In the genomic region with DNA sequence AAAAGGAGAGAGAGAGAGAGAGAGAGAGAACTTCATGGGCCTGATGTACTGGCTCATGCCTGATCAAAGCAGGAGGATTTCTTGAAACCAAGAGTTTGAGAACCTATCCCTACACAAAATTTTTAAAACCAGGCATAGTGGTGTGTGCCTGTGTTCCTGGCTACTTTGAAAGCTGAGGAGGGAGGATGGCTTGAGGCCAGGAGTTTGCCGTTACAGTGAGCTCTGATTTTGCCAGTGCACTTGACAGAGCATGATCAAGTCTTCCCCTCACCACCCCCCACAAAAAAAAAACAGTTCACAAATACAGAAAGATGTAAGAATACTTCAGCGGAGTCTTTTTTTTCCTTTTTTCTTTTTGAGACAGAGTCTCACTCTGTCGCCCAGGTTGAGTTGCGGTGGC, we compare ENCODE assay signal across 13 cellular contexts. TPM values are rescaled to one million over a fixed set of nuclear protein-coding genes. Genes with fewer than 3 reads are reported as not detected.
DNase-seq lines count a peak whose midpoint lies in the region; ATAC-seq and TF ChIP-seq lines count a peak whose summit lies in the region.
"Had no signal": no experiment of that assay in that cellular context is flagged by ENCODE, and none has a peak within 500 bp of the region (broad histone marks: within the 10 kb centered on the region; RNA-seq: fewer than 3 reads in every experiment).

No MANE protein-coding gene starts in this region.

- no peak overlapping the region for H3K27ac ChIP-seq in thyroid gland
- H3K27ac ChIP-seq: BLaER1 treated with 17β-estradiol and CSF1 and Interleukin-3, amounts not matched to agents 10 nM and 100 nM had no signal

- H3K27me3 ChIP-seq in thyroid gland: no peaks in the 10 kb centered on the region
- H3K27me3 ChIP-seq: BLaER1 treated with 17β-estradiol and CSF1 and Interleukin-3, amounts not matched to agents 10 nM and 100 nM had no signal

- H3K36me3 Mint-ChIP-seq in natural killer cell treated with Interleukin-12 subunit alpha and Interleukin-12 subunit beta and Interleukin-15 and Interleukin-18, amount 100 ng/mL, for 72 hours: peaks cover 5% of the 10 kb centered on the region
- peaks cover 10% of the 10 kb centered on the region for H3K36me3 Mint-ChIP-seq in natural killer cell
- H3K36me3 Mint-ChIP-seq in WTC11: peaks cover 51% of the 10 kb centered on the region

- no peaks in the 10 kb centered on the region for H3K4me1 ChIP-seq in thyroid gland
- H3K4me1 ChIP-seq: BLaER1 treated with 17β-estradiol and CSF1 and Interleukin-3, amounts not matched to agents 10 nM and 100 nM; Caco-2; HAP-1 had no signal

- H3K4me3 Mint-ChIP-seq in natural killer cell treated with Interleukin-12 subunit alpha and Interleukin-12 subunit beta and Interleukin-15 and Interleukin-18, amount 100 ng/mL, for 72 hours: peak overlapping the region; percentile 65
- H3K4me3 Mint-ChIP-seq in natural killer cell: no peak overlapping the region
- H3K4me3 Mint-ChIP-seq in WTC11: no peak overlapping the region
- H3K4me3 Mint-ChIP-seq: B cell had no signal

- ATAC-seq in natural killer cell treated with Interleukin-12 subunit alpha and Interleukin-12 subunit beta and Interleukin-15 and Interleukin-18, amount 100 ng/mL, for 72 hours: no peak
- ATAC-seq in natural killer cell (no peak), WTC11 (no peak), HG03139 (IDR thresholded peaks at IDR 0.05; ENCODE audit: unreplicated experiment) (no peak)

- no peak overlapping the region for H3K4me3 ChIP-seq in thyroid gland (replicated peaks in 1 of 3)
- H3K4me3 ChIP-seq: BLaER1 treated with 17β-estradiol and CSF1 and Interleukin-3, amounts not matched to agents 10 nM and 100 nM; HAP-1 had no signal

- no peak for TF ChIP-seq POLR2A in thyroid gland (IDR thresholded peaks at IDR 0.05)

- H3K9me3 ChIP-seq in thyroid gland: no peaks in the 10 kb centered on the region
- H3K9me3 ChIP-seq: BLaER1 treated with 17β-estradiol and CSF1 and Interleukin-3, amounts not matched to agents 10 nM and 100 nM; Caco-2; HAP-1 had no signal

- in situ Hi-C loops in GM13976 (cut with MboI; ENCODE audit: low sequenced_read_pairs, unreplicated experiment): no loop called here

- intact Hi-C loops in natural killer cell (cut with micrococcal nuclease) (no loop called here), thyroid gland (cut with DNase I) (no loop called here)

- H3K27ac Mint-ChIP-seq in natural killer cell treated with Interleukin-12 subunit alpha and Interleukin-12 subunit beta and Interleukin-15 and Interleukin-18, amount 100 ng/mL, for 72 hours: peak overlapping the region in 1 of 2 donors; percentile 78
- no peak overlapping the region for H3K27ac Mint-ChIP-seq in natural killer cell
- peak overlapping the region; percentile 94 for H3K27ac Mint-ChIP-seq in WTC11
- H3K27ac Mint-ChIP-seq: B cell had no signal

- no peaks in the 10 kb centered on the region for H3K27me3 Mint-ChIP-seq in natural killer cell treated with Interleukin-12 subunit alpha and Interleukin-12 subunit beta and Interleukin-15 and Interleukin-18, amount 100 ng/mL, for 72 hours
- no peaks in the 10 kb centered on the region for H3K27me3 Mint-ChIP-seq in natural killer cell (ENCODE audit: low read depth in 2 of 2)
- H3K27me3 Mint-ChIP-seq in WTC11 (ENCODE audit: low read depth): no peaks in the 10 kb centered on the region
- H3K27me3 Mint-ChIP-seq: B cell had no signal

- no peaks in the 10 kb centered on the region for H3K36me3 ChIP-seq in thyroid gland
- H3K36me3 ChIP-seq: BLaER1 treated with 17β-estradiol and CSF1 and Interleukin-3, amounts not matched to agents 10 nM and 100 nM had no signal

- H3K4me1 Mint-ChIP-seq in natural killer cell treated with Interleukin-12 subunit alpha and Interleukin-12 subunit beta and Interleukin-15 and Interleukin-18, amount 100 ng/mL, for 72 hours (ENCODE audit: low read depth in 2 of 2): peaks cover 0 to 9% of the 10 kb centered on the region in 2 donors
- no peaks in the 10 kb centered on the region for H3K4me1 Mint-ChIP-seq in natural killer cell
- H3K4me1 Mint-ChIP-seq in WTC11: no peaks in the 10 kb centered on the region
- H3K4me1 Mint-ChIP-seq: B cell had no signal

- no peaks in the 10 kb centered on the region for H3K9me3 Mint-ChIP-seq in natural killer cell treated with Interleukin-12 subunit alpha and Interleukin-12 subunit beta and Interleukin-15 and Interleukin-18, amount 100 ng/mL, for 72 hours
- H3K9me3 Mint-ChIP-seq in natural killer cell (no peaks in the 10 kb centered on the region), WTC11 (no peaks in the 10 kb centered on the region)

- TF ChIP-seq CTCF in natural killer cell (IDR thresholded peaks at IDR 0.05) (no peak), WTC11 (IDR thresholded peaks at IDR 0.05) (no peak), thyroid gland (IDR thresholded peaks at IDR 0.05) (no peak), GM13976 (IDR thresholded peaks at IDR 0.05; ENCODE audit: borderline replicate concordance, control extremely low read depth, extremely low read depth, insufficient read depth, missing control alignments) (no peak)

- CTCF ChIA-PET in WTC11 (lab: Charles Lee): interaction anchor here (0.5 to 0.6 kb wide), 2 partner anchors 100 to 120 kb away, joined by 3 read pairs; no protein-coding TSS in a partner anchor

- DNase-seq in natural killer cell treated with Interleukin-12 subunit alpha and Interleukin-12 subunit beta and Interleukin-15 and Interleukin-18, amount 100 ng/mL, for 72 hours (ENCODE audit: low spot score): no peak
- no peak for DNase-seq in natural killer cell
- DNase-seq in WTC11 (ENCODE audit: low spot score): no peak
- peak; percentile 7 for DNase-seq in fibroblast of peridontal ligament (ENCODE audit: extremely low read depth)
- peak; percentile 47 to 58 for DNase-seq in thyroid gland
- no peak for DNase-seq in GF-D8 (lab: John Stamatoyannopoulos, UW)
- DNase-seq in GM13976 (ENCODE audit: low spot score): no peak
- DNase-seq: Caco-2, GOT3 had no signal

- 76 to 78% methylated on average over 4 of the region's 4 CpGs for WGBS in thyroid gland, 2 donors

- POLR2A ChIA-PET in WTC11 (lab: Charles Lee): interaction anchor here (0.7 kb wide), 1 partner anchor 10 kb away, joined by 3 read pairs; no protein-coding TSS in a partner anchor

TF ChIP-seq in WTC11, 78 proteins besides CTCF, POLR2A, EP300 and RAD21 (continues in another document):
- TF ChIP-seq NR3C1 (CRISPR knock-in tag; conservative IDR thresholded peaks at IDR 0.05; ENCODE audit: low read depth) (no peak), NFATC4 (CRISPR knock-in tag; IDR thresholded peaks at IDR 0.05) (no peak), NR2C2 (CRISPR knock-in tag; IDR thresholded peaks at IDR 0.05) (no peak), ZNF232 (CRISPR knock-in tag; IDR thresholded peaks at IDR 0.05) (no peak), ZNF138 (CRISPR knock-in tag; conservative IDR thresholded peaks at IDR 0.05) (no peak), IRF2 (CRISPR knock-in tag; IDR thresholded peaks at IDR 0.05; ENCODE audit: borderline replicate concordance, low read depth) (no peak), TP53 (CRISPR knock-in tag; IDR thresholded peaks at IDR 0.05) (no peak), ELF4 (CRISPR knock-in tag; IDR thresholded peaks at IDR 0.05; ENCODE audit: low read depth) (no peak), TEAD4 (CRISPR knock-in tag; IDR thresholded peaks at IDR 0.05) (no peak), ZNF416 (CRISPR knock-in tag; IDR thresholded peaks at IDR 0.05) (no peak), ETV6 (CRISPR knock-in tag; IDR thresholded peaks at IDR 0.05) (no peak)
- TF ChIP-seq, protein P1, sequence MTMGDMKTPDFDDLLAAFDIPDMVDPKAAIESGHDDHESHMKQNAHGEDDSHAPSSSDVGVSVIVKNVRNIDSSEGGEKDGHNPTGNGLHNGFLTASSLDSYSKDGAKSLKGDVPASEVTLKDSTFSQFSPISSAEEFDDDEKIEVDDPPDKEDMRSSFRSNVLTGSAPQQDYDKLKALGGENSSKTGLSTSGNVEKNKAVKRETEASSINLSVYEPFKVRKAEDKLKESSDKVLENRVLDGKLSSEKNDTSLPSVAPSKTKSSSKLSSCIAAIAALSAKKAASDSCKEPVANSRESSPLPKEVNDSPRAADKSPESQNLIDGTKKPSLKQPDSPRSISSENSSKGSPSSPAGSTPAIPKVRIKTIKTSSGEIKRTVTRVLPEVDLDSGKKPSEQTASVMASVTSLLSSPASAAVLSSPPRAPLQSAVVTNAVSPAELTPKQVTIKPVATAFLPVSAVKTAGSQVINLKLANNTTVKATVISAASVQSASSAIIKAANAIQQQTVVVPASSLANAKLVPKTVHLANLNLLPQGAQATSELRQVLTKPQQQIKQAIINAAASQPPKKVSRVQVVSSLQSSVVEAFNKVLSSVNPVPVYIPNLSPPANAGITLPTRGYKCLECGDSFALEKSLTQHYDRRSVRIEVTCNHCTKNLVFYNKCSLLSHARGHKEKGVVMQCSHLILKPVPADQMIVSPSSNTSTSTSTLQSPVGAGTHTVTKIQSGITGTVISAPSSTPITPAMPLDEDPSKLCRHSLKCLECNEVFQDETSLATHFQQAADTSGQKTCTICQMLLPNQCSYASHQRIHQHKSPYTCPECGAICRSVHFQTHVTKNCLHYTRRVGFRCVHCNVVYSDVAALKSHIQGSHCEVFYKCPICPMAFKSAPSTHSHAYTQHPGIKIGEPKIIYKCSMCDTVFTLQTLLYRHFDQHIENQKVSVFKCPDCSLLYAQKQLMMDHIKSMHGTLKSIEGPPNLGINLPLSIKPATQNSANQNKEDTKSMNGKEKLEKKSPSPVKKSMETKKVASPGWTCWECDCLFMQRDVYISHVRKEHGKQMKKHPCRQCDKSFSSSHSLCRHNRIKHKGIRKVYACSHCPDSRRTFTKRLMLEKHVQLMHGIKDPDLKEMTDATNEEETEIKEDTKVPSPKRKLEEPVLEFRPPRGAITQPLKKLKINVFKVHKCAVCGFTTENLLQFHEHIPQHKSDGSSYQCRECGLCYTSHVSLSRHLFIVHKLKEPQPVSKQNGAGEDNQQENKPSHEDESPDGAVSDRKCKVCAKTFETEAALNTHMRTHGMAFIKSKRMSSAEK (CRISPR knock-in tag; IDR thresholded peaks at IDR 0.05; ENCODE audit: borderline replicate concordance): no peak
- TF ChIP-seq, protein P2, sequence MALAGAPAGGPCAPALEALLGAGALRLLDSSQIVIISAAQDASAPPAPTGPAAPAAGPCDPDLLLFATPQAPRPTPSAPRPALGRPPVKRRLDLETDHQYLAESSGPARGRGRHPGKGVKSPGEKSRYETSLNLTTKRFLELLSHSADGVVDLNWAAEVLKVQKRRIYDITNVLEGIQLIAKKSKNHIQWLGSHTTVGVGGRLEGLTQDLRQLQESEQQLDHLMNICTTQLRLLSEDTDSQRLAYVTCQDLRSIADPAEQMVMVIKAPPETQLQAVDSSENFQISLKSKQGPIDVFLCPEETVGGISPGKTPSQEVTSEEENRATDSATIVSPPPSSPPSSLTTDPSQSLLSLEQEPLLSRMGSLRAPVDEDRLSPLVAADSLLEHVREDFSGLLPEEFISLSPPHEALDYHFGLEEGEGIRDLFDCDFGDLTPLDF (CRISPR knock-in tag; IDR thresholded peaks at IDR 0.05): no peak

RNA-seq across cellular contexts. Expression of gene CCAR1, which starts 52.1 kb away (rescaled TPM):
- 100 to 1,000 TPM in 1 of 2 donors, 10 to 100 TPM in 1; 81.8 to 155 TPM for total RNA-seq in natural killer cell treated with Interleukin-12 subunit alpha and Interleukin-12 subunit beta and Interleukin-15 and Interleukin-18, amount 100 ng/mL, for 72 hours
- total RNA-seq in natural killer cell (10 to 100 TPM; 73.7 to 84.1 (median 77.6) TPM), WTC11 (2021) (75.0 to 95.4 TPM (median 79.7 TPM) in 3 replicates), thyroid gland (10 to 100 TPM; 65.6 to 95.3 (median 74.2) TPM)

Comparison
In these comparisons a context has a peak if more than half of its experiments do, and no peak if none do; other contexts are left out.
1. DNase-seq: peak in fibroblast of peridontal ligament (single experiment) and thyroid gland (2 of 2); none in natural killer cell treated with Interleukin-12 subunit alpha and Interleukin-12 subunit beta and Interleukin-15 and Interleukin-18, amount 100 ng/mL, for 72 hours (single experiment), natural killer cell (single experiment), WTC11 (single experiment), GF-D8 (single experiment) and GM13976 (single experiment).